1 cellular context compared by ENCODE assay signal in genomic region chr15:67456677-67457529, GRCh38.
TF ChIP-seq lines count a peak whose summit lies in the region.

No MANE protein-coding gene starts in this region.

TF ChIP-seq in HEK293, 187 proteins besides CTCF, POLR2A, EP300 and RAD21 (continued from another document):
- no peak for TF ChIP-seq ZNF280D (tag by site-specific recombination; IDR thresholded peaks at IDR 0.05)
- no peak for TF ChIP-seq ZNF488 (tag by site-specific recombination; IDR thresholded peaks at IDR 0.05)
- no peak for TF ChIP-seq EGR2 (tag by site-specific recombination; IDR thresholded peaks at IDR 0.05; ENCODE audit: low read depth)
- TF ChIP-seq ZFHX2 (tag by site-specific recombination; conservative IDR thresholded peaks at IDR 0.05): no peak
- TF ChIP-seq ZEB2 (tag by site-specific recombination; IDR thresholded peaks at IDR 0.05): no peak
- no peak for TF ChIP-seq OVOL3 (tag by site-specific recombination; IDR thresholded peaks at IDR 0.05)
- TF ChIP-seq ZNF398 (tag by site-specific recombination; IDR thresholded peaks at IDR 0.05): no peak
- TF ChIP-seq ZNF501 (tag by site-specific recombination; IDR thresholded peaks at IDR 0.05): no peak
- no peak for TF ChIP-seq PRDM2 (tag by site-specific recombination; IDR thresholded peaks at IDR 0.05; ENCODE audit: borderline replicate concordance)
- no peak for TF ChIP-seq ZNF513 (tag by site-specific recombination; IDR thresholded peaks at IDR 0.05)
- no peak for TF ChIP-seq ZNF366 (tag by site-specific recombination; conservative IDR thresholded peaks at IDR 0.05)
- no peak for TF ChIP-seq ZNF610 (tag by site-specific recombination; IDR thresholded peaks at IDR 0.05; ENCODE audit: borderline replicate concordance)
TF ChIP-seq in HEK293: peak in this region for 9.
